ENCODE assay signal across 1 cellular context in the genomic region with DNA sequence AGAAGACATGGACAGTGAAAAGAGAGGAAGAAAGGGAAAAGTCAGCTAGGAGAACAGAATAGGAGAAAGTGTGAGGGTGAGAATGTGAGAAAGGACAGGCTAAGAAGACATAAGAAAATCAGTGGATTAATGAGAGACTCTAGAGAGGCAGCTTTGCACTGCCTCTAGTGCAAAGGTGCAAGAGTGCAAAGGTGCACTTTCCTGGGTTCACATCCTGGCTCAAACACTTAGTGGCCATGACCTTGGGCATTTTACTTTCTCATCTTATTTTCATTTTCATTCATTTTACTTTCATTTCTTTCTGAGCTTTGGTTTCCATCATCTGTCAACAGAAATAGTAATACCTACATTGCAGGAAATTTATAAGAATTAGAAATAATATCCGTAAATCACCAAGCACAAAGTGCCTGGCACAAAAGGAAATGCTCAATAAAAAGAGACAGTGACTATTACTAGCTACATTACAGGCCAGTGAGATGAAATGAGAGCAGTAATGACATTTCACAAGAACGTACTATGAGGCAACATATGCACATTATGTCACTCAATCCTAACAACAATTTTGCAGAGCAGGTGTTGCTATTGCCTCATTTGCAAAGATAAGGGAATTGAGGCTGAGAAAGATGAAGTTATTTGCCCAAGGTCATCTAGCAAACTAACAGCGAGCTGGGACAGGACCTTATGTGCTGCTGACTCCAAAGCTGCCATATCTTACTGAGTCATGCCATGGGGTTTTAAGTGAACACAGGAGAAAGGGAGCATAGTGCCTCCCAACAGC.
TF ChIP-seq lines count a peak whose summit lies in the region.

No MANE protein-coding gene starts in this region.

TF ChIP-seq in GM23338, 12 proteins besides CTCF, POLR2A, EP300 and RAD21:
- TF ChIP-seq, protein P1, sequence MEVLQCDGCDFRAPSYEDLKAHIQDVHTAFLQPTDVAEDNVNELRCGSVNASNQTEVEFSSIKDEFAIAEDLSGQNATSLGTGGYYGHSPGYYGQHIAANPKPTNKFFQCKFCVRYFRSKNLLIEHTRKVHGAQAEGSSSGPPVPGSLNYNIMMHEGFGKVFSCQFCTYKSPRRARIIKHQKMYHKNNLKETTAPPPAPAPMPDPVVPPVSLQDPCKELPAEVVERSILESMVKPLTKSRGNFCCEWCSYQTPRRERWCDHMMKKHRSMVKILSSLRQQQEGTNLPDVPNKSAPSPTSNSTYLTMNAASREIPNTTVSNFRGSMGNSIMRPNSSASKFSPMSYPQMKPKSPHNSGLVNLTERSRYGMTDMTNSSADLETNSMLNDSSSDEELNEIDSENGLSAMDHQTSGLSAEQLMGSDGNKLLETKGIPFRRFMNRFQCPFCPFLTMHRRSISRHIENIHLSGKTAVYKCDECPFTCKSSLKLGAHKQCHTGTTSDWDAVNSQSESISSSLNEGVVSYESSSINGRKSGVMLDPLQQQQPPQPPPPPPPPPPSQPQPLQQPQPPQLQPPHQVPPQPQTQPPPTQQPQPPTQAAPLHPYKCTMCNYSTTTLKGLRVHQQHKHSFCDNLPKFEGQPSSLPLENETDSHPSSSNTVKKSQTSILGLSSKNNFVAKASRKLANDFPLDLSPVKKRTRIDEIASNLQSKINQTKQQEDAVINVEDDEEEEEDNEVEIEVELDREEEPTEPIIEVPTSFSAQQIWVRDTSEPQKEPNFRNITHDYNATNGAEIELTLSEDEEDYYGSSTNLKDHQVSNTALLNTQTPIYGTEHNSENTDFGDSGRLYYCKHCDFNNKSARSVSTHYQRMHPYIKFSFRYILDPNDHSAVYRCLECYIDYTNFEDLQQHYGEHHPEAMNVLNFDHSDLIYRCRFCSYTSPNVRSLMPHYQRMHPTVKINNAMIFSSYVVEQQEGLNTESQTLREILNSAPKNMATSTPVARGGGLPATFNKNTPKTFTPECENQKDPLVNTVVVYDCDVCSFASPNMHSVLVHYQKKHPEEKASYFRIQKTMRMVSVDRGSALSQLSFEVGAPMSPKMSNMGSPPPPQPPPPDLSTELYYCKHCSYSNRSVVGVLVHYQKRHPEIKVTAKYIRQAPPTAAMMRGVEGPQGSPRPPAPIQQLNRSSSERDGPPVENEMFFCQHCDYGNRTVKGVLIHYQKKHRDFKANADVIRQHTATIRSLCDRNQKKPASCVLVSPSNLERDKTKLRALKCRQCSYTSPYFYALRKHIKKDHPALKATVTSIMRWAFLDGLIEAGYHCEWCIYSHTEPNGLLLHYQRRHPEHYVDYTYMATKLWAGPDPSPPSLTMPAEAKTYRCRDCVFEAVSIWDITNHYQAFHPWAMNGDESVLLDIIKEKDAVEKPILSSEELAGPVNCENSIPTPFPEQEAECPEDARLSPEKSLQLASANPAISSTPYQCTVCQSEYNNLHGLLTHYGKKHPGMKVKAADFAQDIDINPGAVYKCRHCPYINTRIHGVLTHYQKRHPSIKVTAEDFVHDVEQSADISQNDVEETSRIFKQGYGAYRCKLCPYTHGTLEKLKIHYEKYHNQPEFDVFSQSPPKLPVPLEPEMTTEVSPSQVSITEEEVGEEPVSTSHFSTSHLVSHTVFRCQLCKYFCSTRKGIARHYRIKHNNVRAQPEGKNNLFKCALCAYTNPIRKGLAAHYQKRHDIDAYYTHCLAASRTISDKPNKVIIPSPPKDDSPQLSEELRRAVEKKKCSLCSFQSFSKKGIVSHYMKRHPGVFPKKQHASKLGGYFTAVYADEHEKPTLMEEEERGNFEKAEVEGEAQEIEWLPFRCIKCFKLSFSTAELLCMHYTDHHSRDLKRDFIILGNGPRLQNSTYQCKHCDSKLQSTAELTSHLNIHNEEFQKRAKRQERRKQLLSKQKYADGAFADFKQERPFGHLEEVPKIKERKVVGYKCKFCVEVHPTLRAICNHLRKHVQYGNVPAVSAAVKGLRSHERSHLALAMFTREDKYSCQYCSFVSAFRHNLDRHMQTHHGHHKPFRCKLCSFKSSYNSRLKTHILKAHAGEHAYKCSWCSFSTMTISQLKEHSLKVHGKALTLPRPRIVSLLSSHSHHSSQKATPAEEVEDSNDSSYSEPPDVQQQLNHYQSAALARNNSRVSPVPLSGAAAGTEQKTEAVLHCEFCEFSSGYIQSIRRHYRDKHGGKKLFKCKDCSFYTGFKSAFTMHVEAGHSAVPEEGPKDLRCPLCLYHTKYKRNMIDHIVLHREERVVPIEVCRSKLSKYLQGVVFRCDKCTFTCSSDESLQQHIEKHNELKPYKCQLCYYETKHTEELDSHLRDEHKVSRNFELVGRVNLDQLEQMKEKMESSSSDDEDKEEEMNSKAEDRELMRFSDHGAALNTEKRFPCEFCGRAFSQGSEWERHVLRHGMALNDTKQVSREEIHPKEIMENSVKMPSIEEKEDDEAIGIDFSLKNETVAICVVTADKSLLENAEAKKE (CRISPR knock-in tag; IDR thresholded peaks at IDR 0.05) = no peak
- no peak for TF ChIP-seq STAT1 (IDR thresholded peaks at IDR 0.05; ENCODE audit: unreplicated experiment)
- TF ChIP-seq NANOG (IDR thresholded peaks at IDR 0.05; ENCODE audit: borderline replicate concordance) = no peak
- TF ChIP-seq ZNF331 (CRISPR knock-in tag; IDR thresholded peaks at IDR 0.05; ENCODE audit: low read depth) = no peak
- TF ChIP-seq JUNB (IDR thresholded peaks at IDR 0.05; ENCODE audit: unreplicated experiment) = no peak
- TF ChIP-seq, protein P2, sequence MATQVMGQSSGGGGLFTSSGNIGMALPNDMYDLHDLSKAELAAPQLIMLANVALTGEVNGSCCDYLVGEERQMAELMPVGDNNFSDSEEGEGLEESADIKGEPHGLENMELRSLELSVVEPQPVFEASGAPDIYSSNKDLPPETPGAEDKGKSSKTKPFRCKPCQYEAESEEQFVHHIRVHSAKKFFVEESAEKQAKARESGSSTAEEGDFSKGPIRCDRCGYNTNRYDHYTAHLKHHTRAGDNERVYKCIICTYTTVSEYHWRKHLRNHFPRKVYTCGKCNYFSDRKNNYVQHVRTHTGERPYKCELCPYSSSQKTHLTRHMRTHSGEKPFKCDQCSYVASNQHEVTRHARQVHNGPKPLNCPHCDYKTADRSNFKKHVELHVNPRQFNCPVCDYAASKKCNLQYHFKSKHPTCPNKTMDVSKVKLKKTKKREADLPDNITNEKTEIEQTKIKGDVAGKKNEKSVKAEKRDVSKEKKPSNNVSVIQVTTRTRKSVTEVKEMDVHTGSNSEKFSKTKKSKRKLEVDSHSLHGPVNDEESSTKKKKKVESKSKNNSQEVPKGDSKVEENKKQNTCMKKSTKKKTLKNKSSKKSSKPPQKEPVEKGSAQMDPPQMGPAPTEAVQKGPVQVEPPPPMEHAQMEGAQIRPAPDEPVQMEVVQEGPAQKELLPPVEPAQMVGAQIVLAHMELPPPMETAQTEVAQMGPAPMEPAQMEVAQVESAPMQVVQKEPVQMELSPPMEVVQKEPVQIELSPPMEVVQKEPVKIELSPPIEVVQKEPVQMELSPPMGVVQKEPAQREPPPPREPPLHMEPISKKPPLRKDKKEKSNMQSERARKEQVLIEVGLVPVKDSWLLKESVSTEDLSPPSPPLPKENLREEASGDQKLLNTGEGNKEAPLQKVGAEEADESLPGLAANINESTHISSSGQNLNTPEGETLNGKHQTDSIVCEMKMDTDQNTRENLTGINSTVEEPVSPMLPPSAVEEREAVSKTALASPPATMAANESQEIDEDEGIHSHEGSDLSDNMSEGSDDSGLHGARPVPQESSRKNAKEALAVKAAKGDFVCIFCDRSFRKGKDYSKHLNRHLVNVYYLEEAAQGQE (IDR thresholded peaks at IDR 0.05; ENCODE audit: unreplicated experiment) = no peak
- TF ChIP-seq, protein P3, sequence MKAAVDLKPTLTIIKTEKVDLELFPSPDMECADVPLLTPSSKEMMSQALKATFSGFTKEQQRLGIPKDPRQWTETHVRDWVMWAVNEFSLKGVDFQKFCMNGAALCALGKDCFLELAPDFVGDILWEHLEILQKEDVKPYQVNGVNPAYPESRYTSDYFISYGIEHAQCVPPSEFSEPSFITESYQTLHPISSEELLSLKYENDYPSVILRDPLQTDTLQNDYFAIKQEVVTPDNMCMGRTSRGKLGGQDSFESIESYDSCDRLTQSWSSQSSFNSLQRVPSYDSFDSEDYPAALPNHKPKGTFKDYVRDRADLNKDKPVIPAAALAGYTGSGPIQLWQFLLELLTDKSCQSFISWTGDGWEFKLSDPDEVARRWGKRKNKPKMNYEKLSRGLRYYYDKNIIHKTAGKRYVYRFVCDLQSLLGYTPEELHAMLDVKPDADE (IDR thresholded peaks at IDR 0.05) = no peak
- TF ChIP-seq CREB1 (CRISPR knock-in tag; IDR thresholded peaks at IDR 0.05; ENCODE audit: low read depth) = no peak
- no peak for TF ChIP-seq EZH2 (IDR thresholded peaks at IDR 0.05; ENCODE audit: low read depth, unreplicated experiment)
- TF ChIP-seq EZH2phosphoT487 (IDR thresholded peaks at IDR 0.05; ENCODE audit: unreplicated experiment) = no peak
- TF ChIP-seq POLR2AphosphoS5 (IDR thresholded peaks at IDR 0.05; ENCODE audit: low read depth) = no peak
- no peak for TF ChIP-seq ZNF114 (CRISPR knock-in tag; IDR thresholded peaks at IDR 0.05)
